Comparison of ENCODE assay signal across 23 cellular contexts in the genomic region with DNA sequence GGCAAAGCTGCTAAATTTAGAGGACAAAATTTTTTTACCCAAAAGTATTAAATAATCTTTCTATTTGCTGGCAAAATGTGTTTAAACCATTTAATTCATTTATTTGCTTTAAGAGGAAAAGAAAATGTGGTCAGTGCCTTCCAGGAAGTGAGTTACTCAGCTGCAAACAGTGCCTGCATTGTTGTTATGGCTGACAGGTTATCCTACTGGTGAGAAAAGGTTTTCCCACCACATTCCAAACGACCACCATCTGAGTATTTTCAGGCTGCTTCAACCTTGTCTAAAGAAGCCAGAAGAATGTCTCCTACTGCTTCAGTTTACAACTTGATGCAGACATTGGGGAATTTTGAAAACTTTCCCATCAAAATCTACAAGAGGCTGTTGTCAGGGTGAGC.
DNase-seq lines count a peak whose midpoint lies in the region; ATAC-seq and TF ChIP-seq lines count a peak whose summit lies in the region.
"Had no signal": no experiment of that assay in that cellular context is flagged by ENCODE, and none has a peak within 500 bp of the region (broad histone marks: within the 10 kb centered on the region; RNA-seq: fewer than 3 reads in every experiment).

No MANE protein-coding gene starts in this region.

- DNase-seq in EL: peak; percentile 1
- DNase-seq in KBM-7: peak; percentile 35
- DNase-seq in choroid plexus epithelial cell (ENCODE audit: low read depth): peak; percentile 49
- peak; percentile 46 to 68 for DNase-seq in lung microvascular endothelial cell (ENCODE audit: low read depth in 2 of 2)
- DNase-seq in CD4-positive, alpha-beta T cell: no peak
- DNase-seq in AG20443 (ENCODE audit: low spot score): no peak
- DNase-seq in DMS 273 (lab: John Stamatoyannopoulos, UW; ENCODE audit: unreplicated experiment): no peak
- DNase-seq in dedifferentiated amniotic fluid mesenchymal stem cell (ENCODE audit: extremely low spot score): no peak
- DNase-seq: activated CD4-positive, alpha-beta T cell treated with anti-CD3 and anti-CD28 coated beads for 48 hours; activated T-cell treated with anti-CD3 and anti-CD28 coated beads, Interleukin-2, amount 50 U/mL, for 48 hours; amniotic stem cell; effector CD4-positive, alpha-beta T cell; Karpas-422; left cardiac atrium; naive B cell; NCI-H187 treated with DMSO at 0.1 percent for 48 hours; NCI-H524 treated with DMSO at 0.1 percent for 48 hours; right cardiac atrium; stimulated activated CD4-positive, alpha-beta T cell treated with anti-CD3 and anti-CD28 coated beads, Interleukin-4, amount 100 ng/mL, for 1 hour; T-helper 17 cell; transverse colon had no signal

- H3K36me3 Mint-ChIP-seq in CD4-positive, alpha-beta T cell (ENCODE audit: low read depth): no peaks in the 10 kb centered on the region
- H3K36me3 Mint-ChIP-seq: naive B cell had no signal

- no peaks in the 10 kb centered on the region for H3K9me3 ChIP-seq in CD4-positive, alpha-beta T cell (ENCODE audit: control insufficient read depth, low read length)
- H3K9me3 ChIP-seq: transverse colon had no signal

- POLR2A ChIA-PET in CD4-positive, alpha-beta T cell (lab: Charles Lee): no interaction called here

- intact Hi-C loops in CD4-positive, alpha-beta T cell (cut with DNase I, micrococcal nuclease): no loop called here

- ATAC-seq in CD4-positive, alpha-beta T cell (ENCODE audit: poor library complexity): no peak
- ATAC-seq: left cardiac atrium, right cardiac atrium, T-helper 17 cell had no signal

- H3K27me3 Mint-ChIP-seq in CD4-positive, alpha-beta T cell: no peaks in the 10 kb centered on the region
- H3K27me3 Mint-ChIP-seq: T-helper 17 cell had no signal

- CTCF ChIA-PET in CD4-positive, alpha-beta T cell (lab: Charles Lee): no interaction called here

- no peak for TF ChIP-seq CTCF in choroid plexus epithelial cell (conservative IDR thresholded peaks at IDR 0.05; ENCODE audit: low read depth, low read length)
- no peak for TF ChIP-seq CTCF in CD4-positive, alpha-beta T cell (IDR thresholded peaks at IDR 0.05)

- H3K27ac Mint-ChIP-seq in CD4-positive, alpha-beta T cell: no peak overlapping the region
- H3K27ac Mint-ChIP-seq: B cell, naive B cell, T-helper 17 cell had no signal

- no peak overlapping the region for H3K4me3 ChIP-seq in choroid plexus epithelial cell (ENCODE audit: low read depth, low read length)
- H3K4me3 ChIP-seq: transverse colon had no signal

- no peaks in the 10 kb centered on the region for H3K9me3 Mint-ChIP-seq in CD4-positive, alpha-beta T cell
- H3K9me3 Mint-ChIP-seq: naive B cell had no signal

- no peaks in the 10 kb centered on the region for H3K27me3 ChIP-seq in CD4-positive, alpha-beta T cell (ENCODE audit: control insufficient read depth, insufficient read depth, low read length)
- H3K27me3 ChIP-seq: transverse colon had no signal

- H3K4me3 Mint-ChIP-seq in CD4-positive, alpha-beta T cell: no peak overlapping the region
- H3K4me3 Mint-ChIP-seq: B cell, naive B cell, T-helper 17 cell had no signal

- in situ Hi-C loops in KBM-7 (cut with MboI; ENCODE audit: low pct_unique_long_range_greater_than_20kb, low sequenced_read_pairs): no loop called here

- H3K27ac ChIP-seq in CD4-positive, alpha-beta T cell (ENCODE audit: low read depth, low read length): no peak overlapping the region
- H3K27ac ChIP-seq: RWPE1, transverse colon had no signal

- H3K4me1 Mint-ChIP-seq in CD4-positive, alpha-beta T cell (ENCODE audit: low read depth): no peaks in the 10 kb centered on the region
- H3K4me1 Mint-ChIP-seq: B cell, naive B cell, T-helper 17 cell had no signal

Comparison
In these comparisons a context has a peak if more than half of its experiments do, and no peak if none do; other contexts are left out.
1. DNase-seq: peak in EL (single experiment), KBM-7 (single experiment), choroid plexus epithelial cell (single experiment) and lung microvascular endothelial cell (2 of 2); none in CD4-positive, alpha-beta T cell (0 of 10), AG20443 (single experiment), DMS 273 (single experiment) and dedifferentiated amniotic fluid mesenchymal stem cell (single experiment).